22 cellular contexts compared by ENCODE assay signal in the genomic region with DNA sequence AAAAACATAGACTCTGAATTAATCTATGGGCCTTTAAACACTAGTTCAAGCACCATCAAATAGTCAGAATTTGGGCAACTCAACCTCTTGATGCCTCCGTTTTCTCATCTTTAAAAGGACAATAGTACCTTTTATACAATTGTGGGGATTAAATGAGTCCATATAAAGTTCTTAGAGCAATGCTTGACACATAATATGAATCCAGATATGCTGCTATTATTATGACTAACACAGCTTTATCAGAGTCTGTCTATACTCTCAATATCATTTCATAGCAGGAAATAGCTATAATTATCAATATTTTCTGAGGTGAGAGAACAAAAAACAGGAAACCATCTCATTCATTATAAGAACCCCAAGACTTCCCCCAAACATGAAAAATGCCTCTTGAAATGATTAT.
"Had no signal": no experiment of that assay in that cellular context is flagged by ENCODE, and none has a peak within 500 bp of the region (broad histone marks: within the 10 kb centered on the region; RNA-seq: fewer than 3 reads in every experiment).

No MANE protein-coding gene starts in this region.

- DNase-seq: colonic mucosa; cortex of kidney; dermis blood vessel endothelial cell; dorsolateral prefrontal cortex; effector CD4-positive, alpha-beta T cell; effector CD8-positive, alpha-beta T cell; effector memory CD4-positive, alpha-beta T cell; effector memory CD8-positive, alpha-beta T cell; endodermal cell; erythroblast; esophagus squamous epithelium; foreskin fibroblast; foreskin keratinocyte; foreskin melanocyte; gastrocnemius medialis; glutamatergic neuron; head of caudate nucleus; heart left ventricle; heart right ventricle had no signal

- H3K4me3 Mint-ChIP-seq: dendritic cell treated with granulocyte-macrophage colony-stimulating factor and Interleukin-4, amounts not matched to agents 40 ng/mL and 50 ng/mL, for 4 days; effector memory CD8-positive, alpha-beta T cell; endodermal cell had no signal

- H3K4me1 Mint-ChIP-seq: endodermal cell had no signal

- ATAC-seq: effector memory CD8-positive, alpha-beta T cell; esophagus mucosa; foreskin keratinocyte; gastrocnemius medialis; gastroesophageal sphincter; heart left ventricle; heart right ventricle had no signal

- H3K9me3 Mint-ChIP-seq: effector memory CD8-positive, alpha-beta T cell had no signal

- H3K27ac Mint-ChIP-seq: dendritic cell treated with granulocyte-macrophage colony-stimulating factor and Interleukin-4, amounts not matched to agents 40 ng/mL and 50 ng/mL, for 4 days; effector memory CD8-positive, alpha-beta T cell; endodermal cell had no signal
